Comparison of ENCODE assay signal across 11 cellular contexts in the genomic region with DNA sequence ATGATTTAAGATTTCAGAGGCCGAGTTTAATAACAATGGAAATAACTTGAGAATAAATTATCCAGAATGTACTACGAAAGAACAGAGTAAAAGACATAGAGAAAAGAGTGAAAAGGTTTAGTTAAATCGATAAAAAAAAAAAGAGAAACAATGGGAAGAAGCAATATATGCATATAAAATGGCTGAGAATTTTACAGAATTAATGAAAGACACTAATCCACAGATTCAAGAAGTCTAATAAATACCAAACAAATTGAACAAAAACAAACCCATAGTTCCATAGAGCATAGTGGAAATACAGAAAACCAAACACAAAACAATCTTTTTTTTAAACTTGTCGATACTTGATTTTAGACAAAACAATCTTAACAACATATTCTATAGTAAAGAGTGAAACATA. TPM values are rescaled to one million over a fixed set of nuclear protein-coding genes. Genes with fewer than 3 reads are reported as not detected.
DNase-seq lines count a peak whose midpoint lies in the region; ATAC-seq and TF ChIP-seq lines count a peak whose summit lies in the region.
"Had no signal": no experiment of that assay in that cellular context is flagged by ENCODE, and none has a peak within 500 bp of the region (broad histone marks: within the 10 kb centered on the region; RNA-seq: fewer than 3 reads in every experiment).

No MANE protein-coding gene starts in this region.

- TF ChIP-seq CTCF in OCI-LY3 (IDR thresholded peaks at IDR 0.05; ENCODE audit: low read depth, low read length) (no peak), progenitor cell of endocrine pancreas (IDR thresholded peaks at IDR 0.05; ENCODE audit: unreplicated experiment) (no peak), psoas muscle (IDR thresholded peaks at IDR 0.05) (no peak)

- no peak overlapping the region for H2AFZ ChIP-seq in OCI-LY3 (ENCODE audit: low read depth, low read length)

- no peaks in the 10 kb centered on the region for H3K36me3 ChIP-seq in OCI-LY3 (replicated peaks; ENCODE audit: low read depth, low read length)
- H3K36me3 ChIP-seq in ectodermal cell (ENCODE audit: control insufficient read depth, insufficient read depth, low read length), result no peaks in the 10 kb centered on the region
- no peaks in the 10 kb centered on the region for H3K36me3 ChIP-seq in psoas muscle (ENCODE audit: insufficient read depth in 1 of 2, low read depth in 1 of 2)

- H3K27me3 ChIP-seq in OCI-LY3 (ENCODE audit: low read depth, low read length) (no peaks in the 10 kb centered on the region), ectodermal cell (ENCODE audit: control insufficient read depth, insufficient read depth, low read length, poor library complexity, severe bottlenecking) (no peaks in the 10 kb centered on the region), psoas muscle (ENCODE audit: insufficient read depth in 3 of 3, low read length in 2 of 3) (no peaks in the 10 kb centered on the region)

- peak overlapping the region; percentile 87 for H3K4me3 ChIP-seq in OCI-LY3 (ENCODE audit: low read length)
- H3K4me3 ChIP-seq in ectodermal cell (ENCODE audit: insufficient read depth, low read depth, low read length), result peak overlapping the region; percentile 99
- H3K4me3 ChIP-seq in psoas muscle, result no peak overlapping the region

- H4K20me1 ChIP-seq in OCI-LY3 (ENCODE audit: insufficient read depth, low read length), result peaks cover 6% of the 10 kb centered on the region

- peak overlapping the region; percentile 77; the same call in 1 of the 2 replicates for H3K9ac ChIP-seq in OCI-LY3 (ENCODE audit: low read length)

- peak overlapping the region; percentile 94 for H3K4me2 ChIP-seq in OCI-LY3 (ENCODE audit: low read length)

- H3K9me3 ChIP-seq in OCI-LY3 (ENCODE audit: insufficient read depth, low read length) (no peaks in the 10 kb centered on the region), ectodermal cell (ENCODE audit: control insufficient read depth, low read length) (peaks cover 2% of the 10 kb centered on the region), psoas muscle (no peaks in the 10 kb centered on the region)

- DNase-seq in activated T-cell treated with anti-CD3 and anti-CD28 coated beads, Interleukin-2, amount 50 U/mL, for 4 hours, result no peak
- DNase-seq in activated T-cell treated with anti-CD3 and anti-CD28 coated beads for 4 hours, result no peak
- no peak for DNase-seq in progenitor cell of endocrine pancreas (ENCODE audit: low spot score, unreplicated experiment)
- DNase-seq in psoas muscle, result no peak
- DNase-seq: NCI-H524 treated with DMSO at 0.1 percent for 48 hours; nucleus accumbens; stimulated activated CD4-positive, alpha-beta T cell treated with anti-CD3 and anti-CD28 coated beads, Interleukin-1b, Interleukin-23, amount 100 ng/mL, for 48 hours had no signal

- peak overlapping the region; percentile 98 for H3K4me3 Mint-ChIP-seq in activated T-cell treated with anti-CD3 and anti-CD28 coated beads, Interleukin-2, amount 50 U/mL, for 4 hours
- peak overlapping the region; percentile 95 for H3K4me3 Mint-ChIP-seq in progenitor cell of endocrine pancreas (ENCODE audit: low read depth)

- peaks cover 90% of the 10 kb centered on the region for H3K79me2 ChIP-seq in OCI-LY3 (ENCODE audit: low read length)

- ATAC-seq in activated T-cell treated with anti-CD3 and anti-CD28 coated beads, Interleukin-2, amount 50 U/mL, for 4 hours, result no peak
- ATAC-seq in GM19328 (IDR thresholded peaks at IDR 0.05; ENCODE audit: unreplicated experiment), result no peak
- ATAC-seq in psoas muscle, result no peak
- ATAC-seq in HG02759 (IDR thresholded peaks at IDR 0.05; ENCODE audit: unreplicated experiment), result no peak

- no peak overlapping the region for H3K27ac Mint-ChIP-seq in progenitor cell of endocrine pancreas

- no peaks in the 10 kb centered on the region for H3K27me3 Mint-ChIP-seq in activated T-cell treated with anti-CD3 and anti-CD28 coated beads, Interleukin-2, amount 50 U/mL, for 4 hours (ENCODE audit: low read depth)
- no peaks in the 10 kb centered on the region for H3K27me3 Mint-ChIP-seq in progenitor cell of endocrine pancreas

- no peak overlapping the region for H3K27ac ChIP-seq in OCI-LY3 (ENCODE audit: low read length)
- H3K27ac ChIP-seq in ectodermal cell (ENCODE audit: insufficient read depth, low read depth, low read length, poor library complexity, severe bottlenecking), result no peak overlapping the region
- no peak overlapping the region for H3K27ac ChIP-seq in psoas muscle

- peaks cover 18% of the 10 kb centered on the region for H3K4me1 ChIP-seq in OCI-LY3 (ENCODE audit: low read length)
- peaks cover 15% of the 10 kb centered on the region for H3K4me1 ChIP-seq in ectodermal cell (ENCODE audit: control insufficient read depth, insufficient read depth, low read length)
- H3K4me1 ChIP-seq in psoas muscle, result peaks cover 23% of the 10 kb centered on the region

- WGBS in ectodermal cell, 2 experiments, result 93 to 97% methylated on average over 3 of the region's 4 CpGs
- WGBS in psoas muscle, 3 donors, result 94 to 98% (median 96%) methylated on average over 4 of the region's 4 CpGs

- no peaks in the 10 kb centered on the region for H3K9me3 Mint-ChIP-seq in activated T-cell treated with anti-CD3 and anti-CD28 coated beads, Interleukin-2, amount 50 U/mL, for 4 hours
- H3K9me3 Mint-ChIP-seq in progenitor cell of endocrine pancreas (ENCODE audit: low read depth), result no peaks in the 10 kb centered on the region

- no peaks in the 10 kb centered on the region for H3K36me3 Mint-ChIP-seq in activated T-cell treated with anti-CD3 and anti-CD28 coated beads, Interleukin-2, amount 50 U/mL, for 4 hours (ENCODE audit: insufficient read depth)
- peaks cover under 1% of the 10 kb centered on the region for H3K36me3 Mint-ChIP-seq in progenitor cell of endocrine pancreas (ENCODE audit: insufficient read depth)

- intact Hi-C loops in psoas muscle (cut with DNase I), result no loop called here

- H3K4me1 Mint-ChIP-seq in activated T-cell treated with anti-CD3 and anti-CD28 coated beads, Interleukin-2, amount 50 U/mL, for 4 hours (ENCODE audit: low read depth), result peaks cover 37% of the 10 kb centered on the region
- peaks cover 47% of the 10 kb centered on the region for H3K4me1 Mint-ChIP-seq in progenitor cell of endocrine pancreas (ENCODE audit: low read depth)

RNA-seq across cellular contexts. Expression of gene PSME3IP1, which starts 1.7 kb away (rescaled TPM):
- 10 to 100 TPM; 76.7 to 81.0 (median 80.1) TPM for total RNA-seq in activated T-cell treated with anti-CD3 and anti-CD28 coated beads, Interleukin-2, amount 50 U/mL, for 4 hours
- polyA plus RNA-seq in ectodermal cell (2013, experiment 1 of 4), result 144 TPM
- 121 TPM for polyA plus RNA-seq in ectodermal cell (2013, experiment 2 of 4)
- 92.5 TPM for polyA plus RNA-seq in ectodermal cell (2013, experiment 3 of 4)
- 114 TPM for polyA plus RNA-seq in ectodermal cell (2013, experiment 4 of 4)
- 101 and 115 TPM in 2 replicates for total RNA-seq in progenitor cell of endocrine pancreas
- total RNA-seq in psoas muscle, result 10 to 100 TPM; 47.9 to 60.4 (median 50.2) TPM
- polyA plus RNA-seq in psoas muscle, result 10 to 100 TPM; 37.1 to 61.9 (median 47.6) TPM

RNA-seq across cellular contexts. Expression of gene RSPRY1, which starts 2.0 kb away (rescaled TPM):
- total RNA-seq in activated T-cell treated with anti-CD3 and anti-CD28 coated beads, Interleukin-2, amount 50 U/mL, for 4 hours, result 10 to 100 TPM; 30.4 to 33.3 (median 32.4) TPM
- 35.7 TPM for polyA plus RNA-seq in ectodermal cell (2013, experiment 1 of 4)
- polyA plus RNA-seq in ectodermal cell (2013, experiment 2 of 4), result 34.0 TPM
- polyA plus RNA-seq in ectodermal cell (2013, experiment 3 of 4), result 27.9 TPM
- 36.3 TPM for polyA plus RNA-seq in ectodermal cell (2013, experiment 4 of 4)
- total RNA-seq in progenitor cell of endocrine pancreas, result 57.4 and 63.7 TPM in 2 replicates
- 10 to 100 TPM; 14.6 to 19.5 (median 16.7) TPM for total RNA-seq in psoas muscle
- 10 to 100 TPM in 2 of 3 donors, 1 to 10 TPM in 1; 7.1 to 18.2 (median 11.0) TPM for polyA plus RNA-seq in psoas muscle
